In genomic region chr2:68911714-68912510, GRCh38 we compare ENCODE assay signal across 1 cellular context.
TF ChIP-seq lines count a peak whose summit lies in the region.

No MANE protein-coding gene starts in this region.

TF ChIP-seq in IMR-90, 13 proteins besides CTCF, POLR2A, EP300 and RAD21:
- TF ChIP-seq RFX5 (IDR thresholded peaks at IDR 0.05; ENCODE audit: low read depth, low read length), result no peak
- no peak for TF ChIP-seq USF2 (IDR thresholded peaks at IDR 0.05; ENCODE audit: low read depth, low read length)
- TF ChIP-seq MAFK (IDR thresholded peaks at IDR 0.05; ENCODE audit: low read depth, low read length), result no peak
